ENCODE assay signal across 25 cellular contexts in the genomic region with DNA sequence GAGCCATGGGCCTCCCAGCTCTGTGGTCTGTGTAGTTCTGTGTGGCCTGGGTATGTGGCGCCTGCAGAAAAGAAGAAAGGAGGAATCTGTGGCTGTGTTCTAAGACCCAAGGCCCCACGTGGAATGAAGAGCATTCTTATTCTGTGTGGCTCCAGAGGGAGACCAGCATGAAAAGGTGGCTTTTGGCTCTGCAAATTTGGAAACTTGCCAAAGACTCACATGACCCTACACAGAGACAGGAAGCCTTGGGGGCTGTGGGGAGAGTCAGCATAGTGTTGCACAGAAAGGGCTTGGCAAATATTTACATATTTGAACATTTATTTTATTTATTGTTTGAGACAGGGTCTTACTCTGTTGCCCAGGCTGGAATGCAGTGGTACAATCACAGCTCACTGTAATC.
DNase-seq lines count a peak whose midpoint lies in the region; ATAC-seq and TF ChIP-seq lines count a peak whose summit lies in the region.
"Had no signal": no experiment of that assay in that cellular context is flagged by ENCODE, and none has a peak within 500 bp of the region (broad histone marks: within the 10 kb centered on the region; RNA-seq: fewer than 3 reads in every experiment).

No MANE protein-coding gene starts in this region.

- H3K27ac Mint-ChIP-seq in activated naive CD8-positive, alpha-beta T cell treated with anti-CD3 and anti-CD28 coated beads, Interleukin-2, amount 10 ng/mL, durations not matched to agents 7 days and 5 days, result no peak overlapping the region
- H3K27ac Mint-ChIP-seq in activated naive CD8-positive, alpha-beta T cell treated with anti-CD3 and anti-CD28 coated beads for 36 hours, result no peak overlapping the region
- no peak overlapping the region for H3K27ac Mint-ChIP-seq in WTC11
- H3K27ac Mint-ChIP-seq: activated CD4-positive, alpha-beta memory T cell treated with anti-CD3 and anti-CD28 coated beads, Interleukin-2, amount 10 ng/mL, durations not matched to agents 7 days and 5 days; activated T-cell treated with anti-CD3 and anti-CD28 coated beads, Interleukin-2, amount 50 U/mL, for 24 hours; CD8-positive, alpha-beta memory T cell; naive B cell; stimulated activated naive CD8-positive, alpha-beta T cell treated with anti-CD3 and anti-CD28 coated beads, Interleukin-15, amount 100 ng/mL, for 72 hours; T-helper 17 cell had no signal

- WGBS in tibial nerve, 2 donors, result 48 to 56% methylated on average over 2 of the region's 2 CpGs

- no peaks in the 10 kb centered on the region for H3K27me3 ChIP-seq in Loucy (ENCODE audit: insufficient read depth, low read length, poor library complexity, severe bottlenecking)
- H3K27me3 ChIP-seq in tibial nerve, result no peaks in the 10 kb centered on the region
- H3K27me3 ChIP-seq: dorsolateral prefrontal cortex had no signal

- DNase-seq in activated naive CD8-positive, alpha-beta T cell treated with anti-CD3 and anti-CD28 coated beads, Interleukin-2, amount 10 ng/mL, durations not matched to agents 7 days and 5 days, result no peak
- DNase-seq in activated naive CD8-positive, alpha-beta T cell treated with anti-CD3 and anti-CD28 coated beads for 36 hours, result no peak
- DNase-seq in WTC11 (ENCODE audit: low spot score), result no peak
- no peak for DNase-seq in activated CD8-positive, alpha-beta memory T cell treated with anti-CD3 and anti-CD28 coated beads, Interleukin-2, amount 50 U/mL, for 4 hours
- DNase-seq in tibial nerve (ENCODE audit: low spot score in 2 of 2), result no peak
- DNase-seq: activated CD4-positive, alpha-beta memory T cell treated with anti-CD3 and anti-CD28 coated beads, Interleukin-2, amount 10 ng/mL, durations not matched to agents 7 days and 5 days; activated naive CD4-positive, alpha-beta T cell treated with Interleukin-2 at 50 U/mL for 16 hours; activated T-cell treated with anti-CD3 and anti-CD28 coated beads, Interleukin-2, amount 50 U/mL, for 24 hours; anterior cingulate cortex; CD8-positive, alpha-beta memory T cell; dorsolateral prefrontal cortex; H9; naive B cell; NCI-H1694; NCI-H510A; PC-3; SHP77 treated with DMSO at 0.1 percent for 48 hours; stimulated activated CD4-positive, alpha-beta T cell treated with anti-CD3 and anti-CD28 coated beads, Interleukin-4, amount 100 ng/mL, for 4 hours; stimulated activated naive CD8-positive, alpha-beta T cell treated with anti-CD3 and anti-CD28 coated beads, Interleukin-15, amount 100 ng/mL, for 72 hours; T-helper 17 cell; WERI-Rb-1 had no signal

- peaks cover 26% of the 10 kb centered on the region for H3K4me1 Mint-ChIP-seq in activated naive CD8-positive, alpha-beta T cell treated with anti-CD3 and anti-CD28 coated beads, Interleukin-2, amount 10 ng/mL, durations not matched to agents 7 days and 5 days
- peaks cover 19% of the 10 kb centered on the region for H3K4me1 Mint-ChIP-seq in activated naive CD8-positive, alpha-beta T cell treated with anti-CD3 and anti-CD28 coated beads for 36 hours
- H3K4me1 Mint-ChIP-seq in WTC11, result peaks cover 17% of the 10 kb centered on the region
- H3K4me1 Mint-ChIP-seq: central memory CD8-positive, alpha-beta T cell; T-helper 17 cell had no signal

- H3K4me3 ChIP-seq in Loucy (ENCODE audit: low read length, poor library complexity, severe bottlenecking) (no peak overlapping the region), tibial nerve (no peak overlapping the region)
- H3K4me3 ChIP-seq: dorsolateral prefrontal cortex had no signal

- POLR2A ChIA-PET in activated naive CD8-positive, alpha-beta T cell treated with anti-CD3 and anti-CD28 coated beads, Interleukin-2, amount 10 ng/mL, durations not matched to agents 7 days and 5 days (lab: Charles Lee), result no interaction called here
- POLR2A ChIA-PET in WTC11 (lab: Charles Lee), result no interaction called here

- no peak for TF ChIP-seq CTCF in Loucy (conservative IDR thresholded peaks at IDR 0.05; ENCODE audit: low read length)
- no peak for TF ChIP-seq CTCF in WTC11 (IDR thresholded peaks at IDR 0.05)
- TF ChIP-seq CTCF in tibial nerve (IDR thresholded peaks at IDR 0.05), result no peak

- no peak for TF ChIP-seq POLR2A in tibial nerve (IDR thresholded peaks at IDR 0.05)

- H4K20me1 ChIP-seq in Loucy (ENCODE audit: insufficient read depth, low read length, poor library complexity, severe bottlenecking), result no peaks in the 10 kb centered on the region

- CTCF ChIA-PET in WTC11 (lab: Charles Lee), result no interaction called here

- H3K36me3 ChIP-seq in Loucy (ENCODE audit: insufficient read depth, low read length) (no peaks in the 10 kb centered on the region), tibial nerve (no peaks in the 10 kb centered on the region)
- H3K36me3 ChIP-seq: WERI-Rb-1 had no signal

- H3K4me2 ChIP-seq in Loucy (ENCODE audit: low read depth, low read length, poor library complexity, severe bottlenecking), result peak overlapping the region; percentile 53

- H3K9me2 ChIP-seq in Loucy (replicated peaks; ENCODE audit: low read depth, low read length), result no peaks in the 10 kb centered on the region

- H3F3A ChIP-seq in Loucy (ENCODE audit: low read depth), result no peaks in the 10 kb centered on the region

- H3K27me3 Mint-ChIP-seq in activated naive CD8-positive, alpha-beta T cell treated with anti-CD3 and anti-CD28 coated beads, Interleukin-2, amount 10 ng/mL, durations not matched to agents 7 days and 5 days, result peaks cover 10% of the 10 kb centered on the region
- peaks cover 6% of the 10 kb centered on the region for H3K27me3 Mint-ChIP-seq in activated naive CD8-positive, alpha-beta T cell treated with anti-CD3 and anti-CD28 coated beads for 36 hours
- no peaks in the 10 kb centered on the region; the same call in 1 of the 2 replicates for H3K27me3 Mint-ChIP-seq in WTC11 (ENCODE audit: low read depth)
- H3K27me3 Mint-ChIP-seq: activated T-cell treated with anti-CD3 and anti-CD28 coated beads, Interleukin-2, amount 50 U/mL, for 24 hours; CD8-positive, alpha-beta memory T cell; central memory CD8-positive, alpha-beta T cell had no signal

- no peak overlapping the region for H3K4me3 Mint-ChIP-seq in activated naive CD8-positive, alpha-beta T cell treated with anti-CD3 and anti-CD28 coated beads, Interleukin-2, amount 10 ng/mL, durations not matched to agents 7 days and 5 days
- H3K4me3 Mint-ChIP-seq in activated naive CD8-positive, alpha-beta T cell treated with anti-CD3 and anti-CD28 coated beads for 36 hours, result no peak overlapping the region
- H3K4me3 Mint-ChIP-seq in WTC11, result no peak overlapping the region
- H3K4me3 Mint-ChIP-seq: activated CD4-positive, alpha-beta memory T cell treated with anti-CD3 and anti-CD28 coated beads, Interleukin-2, amount 10 ng/mL, durations not matched to agents 7 days and 5 days; activated T-cell treated with anti-CD3 and anti-CD28 coated beads, Interleukin-2, amount 50 U/mL, for 24 hours; CD8-positive, alpha-beta memory T cell; central memory CD8-positive, alpha-beta T cell; H9; naive B cell; stimulated activated naive CD8-positive, alpha-beta T cell treated with anti-CD3 and anti-CD28 coated beads, Interleukin-15, amount 100 ng/mL, for 72 hours; T-helper 17 cell had no signal

- no peaks in the 10 kb centered on the region for H3K9me3 Mint-ChIP-seq in activated naive CD8-positive, alpha-beta T cell treated with anti-CD3 and anti-CD28 coated beads, Interleukin-2, amount 10 ng/mL, durations not matched to agents 7 days and 5 days
- H3K9me3 Mint-ChIP-seq in activated naive CD8-positive, alpha-beta T cell treated with anti-CD3 and anti-CD28 coated beads for 36 hours, result no peaks in the 10 kb centered on the region
- no peaks in the 10 kb centered on the region for H3K9me3 Mint-ChIP-seq in WTC11
- H3K9me3 Mint-ChIP-seq: activated CD4-positive, alpha-beta memory T cell treated with anti-CD3 and anti-CD28 coated beads, Interleukin-2, amount 10 ng/mL, durations not matched to agents 7 days and 5 days; activated T-cell treated with anti-CD3 and anti-CD28 coated beads, Interleukin-2, amount 50 U/mL, for 24 hours; central memory CD8-positive, alpha-beta T cell; H9; naive B cell; stimulated activated naive CD8-positive, alpha-beta T cell treated with anti-CD3 and anti-CD28 coated beads, Interleukin-15, amount 100 ng/mL, for 72 hours had no signal

- H3K4me1 ChIP-seq in Loucy (ENCODE audit: insufficient read depth, low read length, poor library complexity, severe bottlenecking) (peaks cover 72% of the 10 kb centered on the region), tibial nerve (peaks cover 0 to 5% (median 0%) of the 10 kb centered on the region in 4 donors)

- no peaks in the 10 kb centered on the region for H3K36me3 Mint-ChIP-seq in activated naive CD8-positive, alpha-beta T cell treated with anti-CD3 and anti-CD28 coated beads, Interleukin-2, amount 10 ng/mL, durations not matched to agents 7 days and 5 days
- peaks cover 2% of the 10 kb centered on the region for H3K36me3 Mint-ChIP-seq in activated naive CD8-positive, alpha-beta T cell treated with anti-CD3 and anti-CD28 coated beads for 36 hours
- H3K36me3 Mint-ChIP-seq in WTC11, result no peaks in the 10 kb centered on the region
- H3K36me3 Mint-ChIP-seq: CD8-positive, alpha-beta memory T cell; naive B cell had no signal

- H2AFZ ChIP-seq in Loucy (ENCODE audit: low read length), result no peak overlapping the region

- no peak overlapping the region for H3K27ac ChIP-seq in tibial nerve
- H3K27ac ChIP-seq: epithelial cell of prostate, WERI-Rb-1 had no signal

- ATAC-seq in activated naive CD8-positive, alpha-beta T cell treated with anti-CD3 and anti-CD28 coated beads, Interleukin-2, amount 10 ng/mL, durations not matched to agents 7 days and 5 days (ENCODE audit: low read depth), result peak; percentile 55
- peak; percentile 31 for ATAC-seq in WTC11
- no peak for ATAC-seq in HG03521 (IDR thresholded peaks at IDR 0.05; ENCODE audit: unreplicated experiment)
- ATAC-seq: PC-3; stimulated activated naive CD8-positive, alpha-beta T cell treated with anti-CD3 and anti-CD28 coated beads, Interleukin-15, amount 100 ng/mL, for 72 hours; T-helper 17 cell had no signal

- no peak for TF ChIP-seq EP300 in tibial nerve (IDR thresholded peaks at IDR 0.05)

- no peaks in the 10 kb centered on the region for H3K79me2 ChIP-seq in Loucy (ENCODE audit: insufficient read depth, low read length)

- H3K9ac ChIP-seq in Loucy (ENCODE audit: low read depth, low read length, poor library complexity, severe bottlenecking), result peak overlapping the region; percentile 34

- H3K9me3 ChIP-seq in Loucy (ENCODE audit: insufficient read depth, low read depth, low read length) (no peaks in the 10 kb centered on the region), tibial nerve (no peaks in the 10 kb centered on the region)

TF ChIP-seq in WTC11, 78 proteins besides CTCF, POLR2A, EP300 and RAD21 (continues in another document):
- no peak for TF ChIP-seq NFYB (CRISPR knock-in tag; conservative IDR thresholded peaks at IDR 0.05; ENCODE audit: low read depth)
